ENCODE assay signal across 1 cellular context in the genomic region with DNA sequence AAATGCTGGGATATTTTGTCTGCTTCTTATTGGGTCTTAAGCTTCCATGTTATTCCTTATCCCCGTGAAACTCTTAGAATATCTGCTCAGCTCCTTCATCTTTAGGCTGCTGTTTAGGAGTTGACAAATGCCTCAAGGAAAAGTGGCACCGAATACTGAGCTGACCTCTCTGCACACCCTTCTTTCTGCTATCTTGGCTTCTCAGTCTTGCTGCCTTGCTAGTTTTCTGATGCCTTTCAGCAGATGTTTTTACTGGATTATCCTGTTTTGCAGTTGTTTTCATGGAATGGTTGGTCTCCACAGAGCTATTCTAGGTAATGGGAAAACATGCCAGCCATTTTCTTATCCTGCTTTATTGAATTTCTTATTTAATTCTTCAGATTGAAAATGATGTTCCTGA.
TF ChIP-seq lines count a peak whose summit lies in the region.

No MANE protein-coding gene starts in this region.

TF ChIP-seq in K562, 482 proteins besides CTCF, POLR2A, EP300 and RAD21 (continued from another document):
- TF ChIP-seq, protein P1, sequence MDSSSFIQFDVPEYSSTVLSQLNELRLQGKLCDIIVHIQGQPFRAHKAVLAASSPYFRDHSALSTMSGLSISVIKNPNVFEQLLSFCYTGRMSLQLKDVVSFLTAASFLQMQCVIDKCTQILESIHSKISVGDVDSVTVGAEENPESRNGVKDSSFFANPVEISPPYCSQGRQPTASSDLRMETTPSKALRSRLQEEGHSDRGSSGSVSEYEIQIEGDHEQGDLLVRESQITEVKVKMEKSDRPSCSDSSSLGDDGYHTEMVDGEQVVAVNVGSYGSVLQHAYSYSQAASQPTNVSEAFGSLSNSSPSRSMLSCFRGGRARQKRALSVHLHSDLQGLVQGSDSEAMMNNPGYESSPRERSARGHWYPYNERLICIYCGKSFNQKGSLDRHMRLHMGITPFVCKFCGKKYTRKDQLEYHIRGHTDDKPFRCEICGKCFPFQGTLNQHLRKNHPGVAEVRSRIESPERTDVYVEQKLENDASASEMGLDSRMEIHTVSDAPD (CRISPR knock-in tag; IDR thresholded peaks at IDR 0.05): no peak
- TF ChIP-seq, protein P2, sequence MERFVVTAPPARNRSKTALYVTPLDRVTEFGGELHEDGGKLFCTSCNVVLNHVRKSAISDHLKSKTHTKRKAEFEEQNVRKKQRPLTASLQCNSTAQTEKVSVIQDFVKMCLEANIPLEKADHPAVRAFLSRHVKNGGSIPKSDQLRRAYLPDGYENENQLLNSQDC (CRISPR knock-in tag; IDR thresholded peaks at IDR 0.05): no peak
- no peak for TF ChIP-seq LEF1 (IDR thresholded peaks at IDR 0.05)
- peak; percentile 71 for TF ChIP-seq TEAD4 (IDR thresholded peaks at IDR 0.05; ENCODE audit: low read length)
- TF ChIP-seq TEAD4 (CRISPR knock-in tag; IDR thresholded peaks at IDR 0.05; ENCODE audit: borderline replicate concordance): no peak
- no peak for TF ChIP-seq SAFB2 (IDR thresholded peaks at IDR 0.05; ENCODE audit: borderline replicate concordance, low read depth, low read length, severe bottlenecking)
- TF ChIP-seq PCBP1 (IDR thresholded peaks at IDR 0.05; ENCODE audit: low read depth, low read length, poor library complexity, severe bottlenecking): no peak
- TF ChIP-seq TRIM24 (IDR thresholded peaks at IDR 0.05): peak in 1 of 2 experiments; percentile 17; a peak in 1 of 4 replicates
- TF ChIP-seq SIX5 (IDR thresholded peaks at IDR 0.05; ENCODE audit: borderline replicate concordance in 1 of 2, insufficient read depth in 1 of 2, low read depth in 1 of 2, low read length in 2 of 2): no peak
- no peak for TF ChIP-seq KAT7 (CRISPR knock-in tag; IDR thresholded peaks at IDR 0.05; ENCODE audit: borderline replicate concordance)
- TF ChIP-seq, protein P3, sequence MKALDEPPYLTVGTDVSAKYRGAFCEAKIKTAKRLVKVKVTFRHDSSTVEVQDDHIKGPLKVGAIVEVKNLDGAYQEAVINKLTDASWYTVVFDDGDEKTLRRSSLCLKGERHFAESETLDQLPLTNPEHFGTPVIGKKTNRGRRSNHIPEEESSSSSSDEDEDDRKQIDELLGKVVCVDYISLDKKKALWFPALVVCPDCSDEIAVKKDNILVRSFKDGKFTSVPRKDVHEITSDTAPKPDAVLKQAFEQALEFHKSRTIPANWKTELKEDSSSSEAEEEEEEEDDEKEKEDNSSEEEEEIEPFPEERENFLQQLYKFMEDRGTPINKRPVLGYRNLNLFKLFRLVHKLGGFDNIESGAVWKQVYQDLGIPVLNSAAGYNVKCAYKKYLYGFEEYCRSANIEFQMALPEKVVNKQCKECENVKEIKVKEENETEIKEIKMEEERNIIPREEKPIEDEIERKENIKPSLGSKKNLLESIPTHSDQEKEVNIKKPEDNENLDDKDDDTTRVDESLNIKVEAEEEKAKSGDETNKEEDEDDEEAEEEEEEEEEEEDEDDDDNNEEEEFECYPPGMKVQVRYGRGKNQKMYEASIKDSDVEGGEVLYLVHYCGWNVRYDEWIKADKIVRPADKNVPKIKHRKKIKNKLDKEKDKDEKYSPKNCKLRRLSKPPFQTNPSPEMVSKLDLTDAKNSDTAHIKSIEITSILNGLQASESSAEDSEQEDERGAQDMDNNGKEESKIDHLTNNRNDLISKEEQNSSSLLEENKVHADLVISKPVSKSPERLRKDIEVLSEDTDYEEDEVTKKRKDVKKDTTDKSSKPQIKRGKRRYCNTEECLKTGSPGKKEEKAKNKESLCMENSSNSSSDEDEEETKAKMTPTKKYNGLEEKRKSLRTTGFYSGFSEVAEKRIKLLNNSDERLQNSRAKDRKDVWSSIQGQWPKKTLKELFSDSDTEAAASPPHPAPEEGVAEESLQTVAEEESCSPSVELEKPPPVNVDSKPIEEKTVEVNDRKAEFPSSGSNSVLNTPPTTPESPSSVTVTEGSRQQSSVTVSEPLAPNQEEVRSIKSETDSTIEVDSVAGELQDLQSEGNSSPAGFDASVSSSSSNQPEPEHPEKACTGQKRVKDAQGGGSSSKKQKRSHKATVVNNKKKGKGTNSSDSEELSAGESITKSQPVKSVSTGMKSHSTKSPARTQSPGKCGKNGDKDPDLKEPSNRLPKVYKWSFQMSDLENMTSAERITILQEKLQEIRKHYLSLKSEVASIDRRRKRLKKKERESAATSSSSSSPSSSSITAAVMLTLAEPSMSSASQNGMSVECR (CRISPR knock-in tag; IDR thresholded peaks at IDR 0.05): no peak
- peak; percentile 66 for TF ChIP-seq POLR2AphosphoS5 (IDR thresholded peaks at IDR 0.05; ENCODE audit: control insufficient read depth, insufficient read depth, low read depth, low read length)
- no peak for TF ChIP-seq ILK (tag; IDR thresholded peaks at IDR 0.05; ENCODE audit: borderline replicate concordance, low read depth)
- TF ChIP-seq ZNF436 (CRISPR knock-in tag; IDR thresholded peaks at IDR 0.05): no peak
- TF ChIP-seq PURB (CRISPR knock-in tag; IDR thresholded peaks at IDR 0.05; ENCODE audit: low read depth): no peak
